ENCODE assay signal across 25 cellular contexts in genomic region chr22:49044776-49045175, GRCh38.
"Had no signal": no experiment of that assay in that cellular context is flagged by ENCODE, and none has a peak within 500 bp of the region (broad histone marks: within the 10 kb centered on the region; RNA-seq: fewer than 3 reads in every experiment).

No MANE protein-coding gene starts in this region.

- H3K27me3 ChIP-seq: brain microvascular endothelial cell had no signal

- DNase-seq: activated B cell treated with CpG ODN at 0.5 μM for 24 hours; activated CD4-positive, alpha-beta T cell treated with anti-CD3 and anti-CD28 coated beads for 48 hours; activated CD4-positive, alpha-beta T cell treated with anti-CD3 and anti-CD28 coated beads, Interleukin-2, amount 50 U/mL, for 1 hour; activated CD4-positive, alpha-beta T cell treated with anti-CD3 and anti-CD28 coated beads, Interleukin-2, amount 50 U/mL, for 48 hours; activated CD8-positive, alpha-beta memory T cell treated with anti-CD3 and anti-CD28 coated beads for 24 hours; activated CD8-positive, alpha-beta T cell treated with anti-CD3 and anti-CD28 coated beads for 36 hours; activated gamma-delta T cell; activated naive CD4-positive, alpha-beta T cell treated with anti-CD3 and anti-CD28 coated beads, Interleukin-2, amount 50 U/mL, for 16 hours; activated naive CD4-positive, alpha-beta T cell treated with Interleukin-2 at 50 U/mL for 16 hours; activated T-cell treated with anti-CD3 and anti-CD28 coated beads, Interleukin-2, amount 50 U/mL, for 4 hours; brain microvascular endothelial cell; central memory CD4-positive, alpha-beta T cell; cerebellar nuclear complex; effector memory CD4-positive, alpha-beta T cell; endodermal cell; foreskin fibroblast; T-helper 1 cell; T-helper 17 cell; T1000; WERI-Rb-1 had no signal

- H3K36me3 ChIP-seq: brain microvascular endothelial cell, WERI-Rb-1 had no signal

- ATAC-seq: activated CD4-positive, CD25-positive, alpha-beta regulatory T cell treated with anti-CD3 and anti-CD28 coated beads, Interleukin-2, amount 50 U/mL, for 24 hours; activated CD8-positive, alpha-beta T cell treated with anti-CD3 and anti-CD28 coated beads for 36 hours; activated T-cell treated with anti-CD3 and anti-CD28 coated beads, Interleukin-2, amount 50 U/mL, for 4 hours; activated T-helper 17 cell treated with anti-CD3 and anti-CD28 coated beads, Interleukin-2, amount 50 U/mL, for 72 hours; esophagus mucosa; T-helper 17 cell had no signal

- H3K4me3 ChIP-seq: coronary artery, dorsolateral prefrontal cortex had no signal

- H3K27ac ChIP-seq: brain microvascular endothelial cell, coronary artery, WERI-Rb-1 had no signal
